1 cellular context compared by ENCODE assay signal in the genomic region with DNA sequence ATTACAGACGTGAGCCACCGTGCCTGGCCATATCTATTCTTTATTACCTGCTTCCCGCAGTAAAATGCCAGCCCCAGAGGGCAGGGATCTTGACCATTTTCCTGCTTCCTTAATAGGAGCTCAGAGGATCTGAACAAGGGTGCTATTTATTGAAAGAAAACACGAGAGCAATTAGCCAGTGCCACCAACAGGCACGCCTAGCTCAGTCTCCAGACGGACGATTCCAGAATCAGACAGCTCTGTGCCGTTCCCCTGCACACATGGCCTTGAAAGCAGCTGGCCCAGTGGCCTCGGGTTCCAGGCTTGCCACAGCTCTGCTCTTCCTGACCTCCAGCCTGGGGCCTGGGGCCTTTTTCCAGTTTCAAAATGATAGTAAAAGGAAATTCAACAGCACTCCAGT.
TF ChIP-seq lines count a peak whose summit lies in the region.

No MANE protein-coding gene starts in this region.

TF ChIP-seq in H1, 55 proteins besides CTCF, POLR2A, EP300 and RAD21:
- no peak for TF ChIP-seq RBBP5 (IDR thresholded peaks at IDR 0.05; ENCODE audit: borderline replicate concordance, low read depth, low read length)
- TF ChIP-seq SRF (IDR thresholded peaks at IDR 0.05; ENCODE audit: low read depth, low read length) = no peak
- TF ChIP-seq TAF7 (optimal IDR thresholded peaks at IDR 0.05; ENCODE audit: borderline replicate concordance, low read depth, low read length) = no peak
- no peak for TF ChIP-seq CTBP2 (IDR thresholded peaks at IDR 0.05; ENCODE audit: borderline replicate concordance, insufficient read depth, insufficient read length, low read length)
- no peak for TF ChIP-seq JUN (IDR thresholded peaks at IDR 0.05; ENCODE audit: low read depth, low read length)
- TF ChIP-seq, protein P1, sequence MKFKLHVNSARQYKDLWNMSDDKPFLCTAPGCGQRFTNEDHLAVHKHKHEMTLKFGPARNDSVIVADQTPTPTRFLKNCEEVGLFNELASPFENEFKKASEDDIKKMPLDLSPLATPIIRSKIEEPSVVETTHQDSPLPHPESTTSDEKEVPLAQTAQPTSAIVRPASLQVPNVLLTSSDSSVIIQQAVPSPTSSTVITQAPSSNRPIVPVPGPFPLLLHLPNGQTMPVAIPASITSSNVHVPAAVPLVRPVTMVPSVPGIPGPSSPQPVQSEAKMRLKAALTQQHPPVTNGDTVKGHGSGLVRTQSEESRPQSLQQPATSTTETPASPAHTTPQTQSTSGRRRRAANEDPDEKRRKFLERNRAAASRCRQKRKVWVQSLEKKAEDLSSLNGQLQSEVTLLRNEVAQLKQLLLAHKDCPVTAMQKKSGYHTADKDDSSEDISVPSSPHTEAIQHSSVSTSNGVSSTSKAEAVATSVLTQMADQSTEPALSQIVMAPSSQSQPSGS (IDR thresholded peaks at IDR 0.05; ENCODE audit: low read length) = no peak
- no peak for TF ChIP-seq SIX5 (IDR thresholded peaks at IDR 0.05; ENCODE audit: low read depth, low read length)
- TF ChIP-seq SP4 (IDR thresholded peaks at IDR 0.05; ENCODE audit: low read length) = no peak
- no peak for TF ChIP-seq TBP (IDR thresholded peaks at IDR 0.05; ENCODE audit: low read depth, low read length)
- no peak for TF ChIP-seq ASH2L (IDR thresholded peaks at IDR 0.05; ENCODE audit: low read length)
- TF ChIP-seq BCL11A (IDR thresholded peaks at IDR 0.05; ENCODE audit: low read depth in 2 of 2, low read length in 2 of 2) = no peak
- no peak for TF ChIP-seq CREB1 (IDR thresholded peaks at IDR 0.05)
- no peak for TF ChIP-seq NRF1 (IDR thresholded peaks at IDR 0.05; ENCODE audit: low read depth, low read length)
- no peak for TF ChIP-seq SP2 (IDR thresholded peaks at IDR 0.05; ENCODE audit: low read length)
- no peak for TF ChIP-seq SUZ12 (IDR thresholded peaks at IDR 0.05; ENCODE audit: low read length)
- no peak for TF ChIP-seq RNF2 (IDR thresholded peaks at IDR 0.05; ENCODE audit: borderline replicate concordance, low read depth, low read length, missing control alignments, poor library complexity, severe bottlenecking)
- TF ChIP-seq BRCA1 (IDR thresholded peaks at IDR 0.05; ENCODE audit: low read depth, low read length) = no peak
